9 cellular contexts compared by ENCODE assay signal in genomic region chr17:44108440-44109311, GRCh38. TPM values are rescaled to one million over a fixed set of nuclear protein-coding genes. Genes with fewer than 3 reads are reported as not detected.
DNase-seq lines count a peak whose midpoint lies in the region; ATAC-seq and FAIRE-seq lines count a peak whose summit lies in the region.
"Had no signal": no experiment of that assay in that cellular context is flagged by ENCODE, and none has a peak within 500 bp of the region (broad histone marks: within the 10 kb centered on the region; RNA-seq: fewer than 3 reads in every experiment).

No MANE protein-coding gene starts in this region.

- H3K4me3 Mint-ChIP-seq in naive thymus-derived CD4-positive, alpha-beta T cell: no peak overlapping the region
- H3K4me3 Mint-ChIP-seq: activated T-cell treated with anti-CD3 and anti-CD28 coated beads, Interleukin-2, amount 50 U/mL, for 4 hours had no signal

- peaks cover 15 to 38% (median 29%) of the 10 kb centered on the region in 7 donors for H3K4me1 Mint-ChIP-seq in naive thymus-derived CD4-positive, alpha-beta T cell

- POLR2A ChIA-PET in naive thymus-derived CD4-positive, alpha-beta T cell (lab: Charles Lee): no interaction called here

- H3K4me3 ChIP-seq in muscle layer of duodenum (ENCODE audit: low read depth in 1 of 2, low read length in 2 of 2): peak overlapping the region in 1 of 2 donors; percentile 30
- no peak overlapping the region for H3K4me3 ChIP-seq in naive thymus-derived CD4-positive, alpha-beta T cell (ENCODE audit: low read length)

- H3K27me3 Mint-ChIP-seq in naive thymus-derived CD4-positive, alpha-beta T cell: no peaks in the 10 kb centered on the region

- peaks cover 22 to 82% of the 10 kb centered on the region in 2 donors for H3K4me1 ChIP-seq in muscle layer of duodenum (ENCODE audit: control insufficient read depth in 1 of 2, insufficient read depth in 2 of 2, low read length in 2 of 2)
- peaks cover 4 to 17% of the 10 kb centered on the region in 2 donors for H3K4me1 ChIP-seq in naive thymus-derived CD4-positive, alpha-beta T cell (ENCODE audit: control insufficient read depth in 2 of 2, insufficient read depth in 2 of 2, low read length in 2 of 2)

- in situ Hi-C loops in ACHN (cut with HindIII; ENCODE audit: low pct_ligation_motif_present, low pct_unique_long_range_greater_than_20kb, low sequenced_read_pairs): no loop called here

- H3K27me3 ChIP-seq in muscle layer of duodenum (ENCODE audit: low read depth, low read length): no peaks in the 10 kb centered on the region
- no peaks in the 10 kb centered on the region for H3K27me3 ChIP-seq in naive thymus-derived CD4-positive, alpha-beta T cell (ENCODE audit: control insufficient read depth in 2 of 2, insufficient read depth in 2 of 2, low read length in 2 of 2)

- CTCF ChIA-PET in naive thymus-derived CD4-positive, alpha-beta T cell (lab: Charles Lee): interaction anchor here (1.4 kb wide), 1 partner anchor 14 kb away, joined by 3 read pairs; no protein-coding TSS in a partner anchor

- H3K27ac Mint-ChIP-seq in naive thymus-derived CD4-positive, alpha-beta T cell: no peak overlapping the region

- H3K36me3 ChIP-seq in muscle layer of duodenum (ENCODE audit: control insufficient read depth in 1 of 2, insufficient read depth in 2 of 2, low read length in 2 of 2): no peaks in the 10 kb centered on the region
- H3K36me3 ChIP-seq in naive thymus-derived CD4-positive, alpha-beta T cell (ENCODE audit: control insufficient read depth in 2 of 3, insufficient read depth in 3 of 3, low read length in 3 of 3): peaks cover 0 to 18% (median 0%) of the 10 kb centered on the region in 3 experiments

- FAIRE-seq in endometrium (lab: Jason Lieb, UNC): peak; percentile 62

- H3K9me3 Mint-ChIP-seq in naive thymus-derived CD4-positive, alpha-beta T cell: no peaks in the 10 kb centered on the region
- H3K9me3 Mint-ChIP-seq: activated T-cell treated with anti-CD3 and anti-CD28 coated beads, Interleukin-2, amount 50 U/mL, for 4 hours had no signal

- DNase-seq in ACHN (peak; percentile 91), NCI-H524 treated with DMSO at 0.1 percent for 48 hours (lab: John Stamatoyannopoulos, UW) (peak; percentile 62)
- no peak for DNase-seq in naive thymus-derived CD4-positive, alpha-beta T cell
- DNase-seq: activated T-cell treated with anti-CD3 and anti-CD28 coated beads, Interleukin-2, amount 50 U/mL, for 4 hours had no signal

- intact Hi-C loops in naive thymus-derived CD4-positive, alpha-beta T cell (cut with micrococcal nuclease): no loop called here

- no peaks in the 10 kb centered on the region for H3K9me3 ChIP-seq in muscle layer of duodenum (ENCODE audit: control insufficient read depth in 1 of 2, low read length in 2 of 2)
- no peaks in the 10 kb centered on the region for H3K9me3 ChIP-seq in naive thymus-derived CD4-positive, alpha-beta T cell (ENCODE audit: control insufficient read depth in 2 of 3, low read length in 3 of 3)

- peaks cover 0 to 4% (median 4%) of the 10 kb centered on the region in 5 donors for H3K36me3 Mint-ChIP-seq in naive thymus-derived CD4-positive, alpha-beta T cell

- ATAC-seq in GM21528 (IDR thresholded peaks at IDR 0.05; ENCODE audit: low FRiP score, unreplicated experiment) (no peak), HG03095 (IDR thresholded peaks at IDR 0.05; ENCODE audit: unreplicated experiment) (no peak), HG03045 (IDR thresholded peaks at IDR 0.05; ENCODE audit: unreplicated experiment) (no peak)
- no peak for ATAC-seq in naive thymus-derived CD4-positive, alpha-beta T cell
- ATAC-seq: activated T-cell treated with anti-CD3 and anti-CD28 coated beads, Interleukin-2, amount 50 U/mL, for 4 hours had no signal

- H3K27ac ChIP-seq in muscle layer of duodenum (ENCODE audit: low read length): peak overlapping the region; percentile 58
- no peak overlapping the region for H3K27ac ChIP-seq in naive thymus-derived CD4-positive, alpha-beta T cell (ENCODE audit: low read depth, low read length)

RNA-seq across cellular contexts. Expression of gene HDAC5, which starts 14.8 kb away (rescaled TPM):
- total RNA-seq in naive thymus-derived CD4-positive, alpha-beta T cell: 100 to 1,000 TPM in 1 of 5 experiments, 10 to 100 TPM in 4; 15.2 to 106 (median 70.9) TPM
- polyA plus RNA-seq in naive thymus-derived CD4-positive, alpha-beta T cell: 10 to 100 TPM; 18.3 to 41.9 TPM

RNA-seq across cellular contexts. Expression of gene HROB, which starts 33.1 kb away (rescaled TPM):
- 10 to 100 TPM in 1 of 5 experiments, 1 to 10 TPM in 2, under 1 TPM in 2; 0.76 to 12.3 (median 2.1) TPM for total RNA-seq in naive thymus-derived CD4-positive, alpha-beta T cell
- under 1 TPM; 0.26 to 0.48 TPM for polyA plus RNA-seq in naive thymus-derived CD4-positive, alpha-beta T cell

RNA-seq across cellular contexts. Expression of gene G6PC3, which starts 38.1 kb away (rescaled TPM):
- 10 to 100 TPM in 4 of 5 experiments, 1 to 10 TPM in 1; 9.4 to 25.8 (median 13.9) TPM for total RNA-seq in naive thymus-derived CD4-positive, alpha-beta T cell
- 10 to 100 TPM; 18.3 to 18.5 TPM for polyA plus RNA-seq in naive thymus-derived CD4-positive, alpha-beta T cell

RNA-seq across cellular contexts. Expression of gene LSM12, which starts 42.2 kb away (rescaled TPM):
- total RNA-seq in naive thymus-derived CD4-positive, alpha-beta T cell: 10 to 100 TPM; 29.3 to 67.9 (median 33.2) TPM
- 10 to 100 TPM; 69.5 to 72.5 TPM for polyA plus RNA-seq in naive thymus-derived CD4-positive, alpha-beta T cell

Comparison
In these comparisons a context has a peak if more than half of its experiments do, and no peak if none do; other contexts are left out.
1. DNase-seq: peak in ACHN (single experiment) and NCI-H524 treated with DMSO at 0.1 percent for 48 hours (single experiment); none in naive thymus-derived CD4-positive, alpha-beta T cell (0 of 9).